Comparison of ENCODE assay signal across 8 cellular contexts in the genomic region with DNA sequence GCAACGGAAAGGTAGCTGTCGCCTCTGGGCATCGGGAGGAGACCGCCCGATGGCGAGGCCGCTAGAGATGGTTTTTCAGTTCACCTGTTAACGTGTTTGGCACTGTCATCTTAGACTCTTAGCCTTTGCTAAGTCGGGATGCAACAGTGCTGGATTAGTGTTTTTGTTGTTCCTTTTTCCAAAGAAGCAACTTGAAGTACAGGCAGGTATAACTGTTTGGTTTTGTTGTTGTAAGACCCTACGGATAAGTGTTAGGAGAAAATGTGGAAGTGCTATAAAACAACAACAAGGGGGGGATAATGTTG. TPM values are rescaled to one million over a fixed set of nuclear protein-coding genes. Genes with fewer than 3 reads are reported as not detected.
A peak's percentile ranks its signal among the peaks of the same experiment; 100 is the strongest.
DNase-seq lines count a peak whose midpoint lies in the region; TF ChIP-seq lines count a peak whose summit lies in the region.

No MANE protein-coding gene starts in this region.

- H3T11ph ChIP-seq in H9 (ENCODE audit: low read length) = no peak overlapping the region

- no peak overlapping the region for H2BK20ac ChIP-seq in H9 (ENCODE audit: low read depth, low read length, poor library complexity, severe bottlenecking)

- peaks cover 29% of the 10 kb centered on the region for H3F3A ChIP-seq in MM.1S (ENCODE audit: insufficient read depth, low read length)

- H3K56ac ChIP-seq in H9 (ENCODE audit: insufficient read length, low read depth, low read length) = no peak overlapping the region

- H3K9ac ChIP-seq in H9 (ENCODE audit: extremely low read depth, insufficient read length, low read length) (peak overlapping the region; percentile 62), MM.1S (ENCODE audit: low read length) (peak overlapping the region; percentile 98)

- H3K9me3 ChIP-seq in H9 (ENCODE audit: control insufficient read depth, low read depth, low read length) (no peaks in the 10 kb centered on the region), MM.1S (replicated peaks; ENCODE audit: insufficient read depth, low read length) (no peaks in the 10 kb centered on the region), mononuclear cell (ENCODE audit: low read depth, low read length) (no peaks in the 10 kb centered on the region)

- no peak overlapping the region for H2BK12ac ChIP-seq in H9 (ENCODE audit: insufficient read length, low read depth, low read length)

- peaks cover 5% of the 10 kb centered on the region; the same call in 1 of the 2 replicates for H3K36me3 ChIP-seq in MM.1S (replicated peaks; ENCODE audit: insufficient read depth, low read length)

- H4K5ac ChIP-seq in H9 (ENCODE audit: insufficient read length, low read depth, low read length) = no peak overlapping the region

- H3K4me3 Mint-ChIP-seq in H9 (peak overlapping the region; percentile 89 to 95), chondrocyte (ENCODE audit: unreplicated experiment) (peak overlapping the region; percentile 94)

- H2BK120ac ChIP-seq in H9 (ENCODE audit: low read depth, low read length, poor library complexity, severe bottlenecking) = no peak overlapping the region

- H3K27ac Mint-ChIP-seq in H9 (peak overlapping the region; percentile 96 to 100 (median 97); a peak in 6 of 7 replicates), chondrocyte (ENCODE audit: unreplicated experiment) (peak overlapping the region; percentile 95)

- H4K20me1 ChIP-seq in H9 (ENCODE audit: control insufficient read depth, insufficient read depth, insufficient read length) (no peaks in the 10 kb centered on the region), MM.1S (ENCODE audit: insufficient read depth, low read length) (no peaks in the 10 kb centered on the region)

- H3K4ac ChIP-seq in H9 (ENCODE audit: low read depth, low read length) = no peak overlapping the region

- peak; percentile 52 for DNase-seq in NCI-H345 (lab: John Stamatoyannopoulos, UW)
- DNase-seq in NCI-H345 treated with DMSO at 0.1 percent for 48 hours (lab: John Stamatoyannopoulos, UW; ENCODE audit: unreplicated experiment) = no peak
- no peak for DNase-seq in H9
- DNase-seq in MM.1S = peak; percentile 11
- no peak for DNase-seq in chondrocyte (ENCODE audit: low spot score)
- DNase-seq in inferior parietal cortex (ENCODE audit: extremely low spot score) = no peak
- DNase-seq in cortex of kidney (lab: John Stamatoyannopoulos, UW) = no peak

- peak overlapping the region; percentile 1 for H3K18ac ChIP-seq in H9 (ENCODE audit: insufficient read length, low read depth, low read length)

- no peaks in the 10 kb centered on the region for H3K79me2 ChIP-seq in H9 (ENCODE audit: insufficient read depth, low read length)
- peaks cover 80% of the 10 kb centered on the region for H3K79me2 ChIP-seq in MM.1S (ENCODE audit: low read length)

- no peak overlapping the region for H2BK15ac ChIP-seq in H9 (ENCODE audit: low read depth, low read length)

- H3K14ac ChIP-seq in H9 (ENCODE audit: insufficient read depth, low read length) = peak overlapping the region; percentile 2; the same call in 1 of the 2 replicates

- H3K36me3 Mint-ChIP-seq in H9 (ENCODE audit: insufficient read depth in 1 of 3, low read depth in 3 of 3) (peaks cover 4 to 18% (median 8%) of the 10 kb centered on the region in 3 experiments; a peak in 4 of 7 replicates), chondrocyte (ENCODE audit: low read depth) (no peaks in the 10 kb centered on the region)

- no peaks in the 10 kb centered on the region for H3K27me3 ChIP-seq in H9 (ENCODE audit: insufficient read depth, low read length)
- H3K27me3 ChIP-seq in MM.1S (replicated peaks; ENCODE audit: insufficient read depth, low read length) = no peaks in the 10 kb centered on the region
- H3K27me3 ChIP-seq in mononuclear cell (ENCODE audit: insufficient read depth, low read length) = no peaks in the 10 kb centered on the region

- peaks cover 4 to 6% of the 10 kb centered on the region in 2 experiments; a peak in 4 of 5 replicates for H3K9me3 Mint-ChIP-seq in H9
- H3K9me3 Mint-ChIP-seq in chondrocyte (ENCODE audit: low read depth) = no peaks in the 10 kb centered on the region

- TF ChIP-seq CTCF in H9 (conservative IDR thresholded peaks at IDR 0.05) (no peak), MM.1S (IDR thresholded peaks at IDR 0.05; ENCODE audit: low read length) (no peak), chondrocyte (IDR thresholded peaks at IDR 0.05) (no peak)

- H3K79me1 ChIP-seq in H9 (ENCODE audit: insufficient read depth, low read depth, low read length, poor library complexity, severe bottlenecking) = no peaks in the 10 kb centered on the region

- H3K4me1 ChIP-seq in H9 (ENCODE audit: insufficient read depth, low read length) (no peaks in the 10 kb centered on the region), MM.1S (ENCODE audit: low read length) (no peaks in the 10 kb centered on the region), mononuclear cell (ENCODE audit: insufficient read depth, low read length) (peaks cover 11% of the 10 kb centered on the region)

- H2AFZ ChIP-seq in H9 (ENCODE audit: low read length) = peak overlapping the region; percentile 25
- peak overlapping the region; percentile 40; the same call in 1 of the 2 replicates for H2AFZ ChIP-seq in MM.1S (ENCODE audit: low read length)

- no peak overlapping the region for H2AK5ac ChIP-seq in H9 (ENCODE audit: insufficient read length, low read length)

- H3K9me2 ChIP-seq in MM.1S (replicated peaks; ENCODE audit: insufficient read depth, low read length) = no peaks in the 10 kb centered on the region; the same call in 1 of the 2 replicates

- H3K27me3 Mint-ChIP-seq in H9 (ENCODE audit: low read depth) (no peaks in the 10 kb centered on the region), chondrocyte (ENCODE audit: low read depth) (no peaks in the 10 kb centered on the region)

- H3K4me3 ChIP-seq in MM.1S (ENCODE audit: low read length) (peak overlapping the region; percentile 92), mononuclear cell (ENCODE audit: low read length) (peak overlapping the region; percentile 82)

- no peak overlapping the region for H4K91ac ChIP-seq in H9 (ENCODE audit: insufficient read length, low read depth, low read length)

- no CpG with 5 or more reads among the region's 10 CpGs for WGBS in H9 (ENCODE audit: extremely low coverage, insufficient read length, low lambda C conversion rate)

- H3K4me1 Mint-ChIP-seq in H9 (peaks cover 24 to 32% of the 10 kb centered on the region in 2 experiments), chondrocyte (ENCODE audit: low read depth) (peaks cover 28% of the 10 kb centered on the region)

- H2BK5ac ChIP-seq in H9 (ENCODE audit: insufficient read length, low read length) = no peak overlapping the region

- no peak overlapping the region for H4K8ac ChIP-seq in H9 (replicated peaks; ENCODE audit: insufficient read length, low read depth, low read length)

- H3K4me2 ChIP-seq in H9 (ENCODE audit: insufficient read depth, insufficient read length, low read length) (peak overlapping the region; percentile 83), MM.1S (ENCODE audit: low read depth, low read length) (peak overlapping the region; percentile 75)

- no peak overlapping the region for H3K27ac ChIP-seq in H9 (ENCODE audit: insufficient read length, low read depth, low read length)
- H3K27ac ChIP-seq in MM.1S (ENCODE audit: low read length) = peak overlapping the region; percentile 98

- H3K23ac ChIP-seq in H9 (ENCODE audit: insufficient read length, low read depth, low read length) = no peak overlapping the region

- peaks cover 7% of the 10 kb centered on the region for H3K23me2 ChIP-seq in H9 (ENCODE audit: insufficient read length, low read depth, low read length, poor library complexity, severe bottlenecking)

RNA-seq across cellular contexts. Expression of a gene that starts 0.7 kb away (rescaled TPM):
- 8.3 and 8.4 TPM in 2 replicates for total RNA-seq in H9 (2021)
- 9.8 to 17.7 TPM (median 12.0 TPM) in 3 replicates for total RNA-seq in chondrocyte
- total RNA-seq in mononuclear cell = 5.5 TPM

Comparison
In these comparisons a context has a peak if more than half of its experiments do, and no peak if none do; other contexts are left out.
1. DNase-seq: peak in NCI-H345 (single experiment) and MM.1S (single experiment); none in NCI-H345 treated with DMSO at 0.1 percent for 48 hours (single experiment), H9 (single experiment), chondrocyte (single experiment), inferior parietal cortex (single experiment) and cortex of kidney (single experiment).